ENCODE assay signal across 1 cellular context in the genomic region with DNA sequence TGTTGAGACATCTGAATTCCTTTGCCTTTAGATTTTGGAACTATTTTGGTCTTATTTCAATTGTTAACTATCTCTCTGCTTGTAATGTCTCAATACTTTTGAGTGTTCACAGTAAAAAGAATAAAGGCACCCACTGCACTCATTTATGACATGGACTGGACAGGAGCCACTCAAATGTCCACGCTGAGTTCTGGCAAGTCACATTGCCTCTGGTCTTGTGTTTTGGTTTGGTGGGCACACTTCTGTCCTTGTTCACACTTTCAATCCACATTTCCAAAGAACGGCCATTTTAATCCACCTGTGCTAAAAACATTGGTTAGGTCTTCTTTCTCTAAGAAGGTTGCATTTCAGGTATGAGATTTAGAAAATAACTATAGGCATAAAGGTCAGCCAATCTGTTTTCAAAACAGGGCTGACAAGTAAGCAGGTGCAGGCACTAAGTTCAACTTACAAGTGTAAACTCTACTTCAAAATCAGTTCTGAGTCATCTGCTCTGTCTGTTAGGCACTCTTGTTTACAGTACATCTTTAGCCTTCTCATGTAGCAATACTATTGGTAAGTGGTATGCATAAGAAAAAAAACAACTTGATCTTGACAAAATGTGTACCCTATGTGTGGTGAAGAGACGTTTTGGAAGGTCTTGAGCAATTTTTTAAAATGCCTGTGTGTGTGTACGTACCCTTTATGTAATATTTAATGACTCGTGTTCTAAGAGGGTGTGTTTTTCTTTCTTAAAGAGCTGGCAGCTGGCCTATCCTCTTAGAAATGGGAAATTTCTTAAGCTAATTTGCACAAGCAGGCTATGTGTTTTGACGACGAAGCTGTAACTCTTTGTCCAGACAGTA.
A peak's percentile ranks its signal among the peaks of the same experiment; 100 is the strongest.
TF ChIP-seq lines count a peak whose summit lies in the region.

No MANE protein-coding gene starts in this region.

TF ChIP-seq in HepG2, 621 proteins besides CTCF, POLR2A, EP300 and RAD21 (continued from another document and continues in another):
- TF ChIP-seq, protein P1, sequence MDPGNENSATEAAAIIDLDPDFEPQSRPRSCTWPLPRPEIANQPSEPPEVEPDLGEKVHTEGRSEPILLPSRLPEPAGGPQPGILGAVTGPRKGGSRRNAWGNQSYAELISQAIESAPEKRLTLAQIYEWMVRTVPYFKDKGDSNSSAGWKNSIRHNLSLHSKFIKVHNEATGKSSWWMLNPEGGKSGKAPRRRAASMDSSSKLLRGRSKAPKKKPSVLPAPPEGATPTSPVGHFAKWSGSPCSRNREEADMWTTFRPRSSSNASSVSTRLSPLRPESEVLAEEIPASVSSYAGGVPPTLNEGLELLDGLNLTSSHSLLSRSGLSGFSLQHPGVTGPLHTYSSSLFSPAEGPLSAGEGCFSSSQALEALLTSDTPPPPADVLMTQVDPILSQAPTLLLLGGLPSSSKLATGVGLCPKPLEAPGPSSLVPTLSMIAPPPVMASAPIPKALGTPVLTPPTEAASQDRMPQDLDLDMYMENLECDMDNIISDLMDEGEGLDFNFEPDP (CRISPR knock-in tag; conservative IDR thresholded peaks at IDR 0.05) = no peak
- TF ChIP-seq ZNF432 (CRISPR knock-in tag; IDR thresholded peaks at IDR 0.05; ENCODE audit: borderline replicate concordance) = no peak
- TF ChIP-seq ELF3 (CRISPR knock-in tag; IDR thresholded peaks at IDR 0.05) = no peak
- TF ChIP-seq REPIN1 (CRISPR knock-in tag; IDR thresholded peaks at IDR 0.05; ENCODE audit: borderline replicate concordance, low read depth) = no peak
- TF ChIP-seq, protein P2, sequence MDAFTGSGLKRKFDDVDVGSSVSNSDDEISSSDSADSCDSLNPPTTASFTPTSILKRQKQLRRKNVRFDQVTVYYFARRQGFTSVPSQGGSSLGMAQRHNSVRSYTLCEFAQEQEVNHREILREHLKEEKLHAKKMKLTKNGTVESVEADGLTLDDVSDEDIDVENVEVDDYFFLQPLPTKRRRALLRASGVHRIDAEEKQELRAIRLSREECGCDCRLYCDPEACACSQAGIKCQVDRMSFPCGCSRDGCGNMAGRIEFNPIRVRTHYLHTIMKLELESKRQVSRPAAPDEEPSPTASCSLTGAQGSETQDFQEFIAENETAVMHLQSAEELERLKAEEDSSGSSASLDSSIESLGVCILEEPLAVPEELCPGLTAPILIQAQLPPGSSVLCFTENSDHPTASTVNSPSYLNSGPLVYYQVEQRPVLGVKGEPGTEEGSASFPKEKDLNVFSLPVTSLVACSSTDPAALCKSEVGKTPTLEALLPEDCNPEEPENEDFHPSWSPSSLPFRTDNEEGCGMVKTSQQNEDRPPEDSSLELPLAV (CRISPR knock-in tag; conservative IDR thresholded peaks at IDR 0.05; ENCODE audit: low read depth) = no peak
- TF ChIP-seq, protein P3, sequence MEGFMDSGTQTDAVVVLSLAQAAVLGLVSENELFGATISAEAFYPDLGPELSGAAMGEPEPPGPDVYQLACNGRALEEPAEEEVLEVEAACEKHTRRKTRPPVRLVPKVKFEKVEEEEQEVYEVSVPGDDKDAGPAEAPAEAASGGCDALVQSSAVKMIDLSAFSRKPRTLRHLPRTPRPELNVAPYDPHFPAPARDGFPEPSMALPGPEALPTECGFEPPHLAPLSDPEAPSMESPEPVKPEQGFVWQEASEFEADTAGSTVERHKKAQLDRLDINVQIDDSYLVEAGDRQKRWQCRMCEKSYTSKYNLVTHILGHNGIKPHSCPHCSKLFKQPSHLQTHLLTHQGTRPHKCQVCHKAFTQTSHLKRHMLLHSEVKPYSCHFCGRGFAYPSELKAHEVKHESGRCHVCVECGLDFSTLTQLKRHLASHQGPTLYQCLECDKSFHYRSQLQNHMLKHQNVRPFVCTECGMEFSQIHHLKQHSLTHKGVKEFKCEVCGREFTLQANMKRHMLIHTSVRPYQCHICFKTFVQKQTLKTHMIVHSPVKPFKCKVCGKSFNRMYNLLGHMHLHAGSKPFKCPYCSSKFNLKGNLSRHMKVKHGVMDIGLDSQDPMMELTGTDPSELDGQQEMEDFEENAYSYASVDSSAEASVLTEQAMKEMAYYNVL (CRISPR knock-in tag; IDR thresholded peaks at IDR 0.05; ENCODE audit: borderline replicate concordance) = no peak
- TF ChIP-seq ZNF83 (CRISPR knock-in tag; IDR thresholded peaks at IDR 0.05; ENCODE audit: borderline replicate concordance) = no peak
- TF ChIP-seq MAF1 (CRISPR knock-in tag; IDR thresholded peaks at IDR 0.05; ENCODE audit: borderline replicate concordance) = no peak
- TF ChIP-seq SATB2 (CRISPR knock-in tag; IDR thresholded peaks at IDR 0.05) = no peak
- TF ChIP-seq, protein P4, sequence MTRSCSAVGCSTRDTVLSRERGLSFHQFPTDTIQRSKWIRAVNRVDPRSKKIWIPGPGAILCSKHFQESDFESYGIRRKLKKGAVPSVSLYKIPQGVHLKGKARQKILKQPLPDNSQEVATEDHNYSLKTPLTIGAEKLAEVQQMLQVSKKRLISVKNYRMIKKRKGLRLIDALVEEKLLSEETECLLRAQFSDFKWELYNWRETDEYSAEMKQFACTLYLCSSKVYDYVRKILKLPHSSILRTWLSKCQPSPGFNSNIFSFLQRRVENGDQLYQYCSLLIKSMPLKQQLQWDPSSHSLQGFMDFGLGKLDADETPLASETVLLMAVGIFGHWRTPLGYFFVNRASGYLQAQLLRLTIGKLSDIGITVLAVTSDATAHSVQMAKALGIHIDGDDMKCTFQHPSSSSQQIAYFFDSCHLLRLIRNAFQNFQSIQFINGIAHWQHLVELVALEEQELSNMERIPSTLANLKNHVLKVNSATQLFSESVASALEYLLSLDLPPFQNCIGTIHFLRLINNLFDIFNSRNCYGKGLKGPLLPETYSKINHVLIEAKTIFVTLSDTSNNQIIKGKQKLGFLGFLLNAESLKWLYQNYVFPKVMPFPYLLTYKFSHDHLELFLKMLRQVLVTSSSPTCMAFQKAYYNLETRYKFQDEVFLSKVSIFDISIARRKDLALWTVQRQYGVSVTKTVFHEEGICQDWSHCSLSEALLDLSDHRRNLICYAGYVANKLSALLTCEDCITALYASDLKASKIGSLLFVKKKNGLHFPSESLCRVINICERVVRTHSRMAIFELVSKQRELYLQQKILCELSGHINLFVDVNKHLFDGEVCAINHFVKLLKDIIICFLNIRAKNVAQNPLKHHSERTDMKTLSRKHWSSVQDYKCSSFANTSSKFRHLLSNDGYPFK (CRISPR knock-in tag; IDR thresholded peaks at IDR 0.05; ENCODE audit: borderline replicate concordance) = no peak
- TF ChIP-seq ZNF788 (CRISPR knock-in tag; IDR thresholded peaks at IDR 0.05; ENCODE audit: borderline replicate concordance) = no peak
- no peak for TF ChIP-seq SMARCE1 (IDR thresholded peaks at IDR 0.05; ENCODE audit: borderline replicate concordance)
- TF ChIP-seq, protein P5, sequence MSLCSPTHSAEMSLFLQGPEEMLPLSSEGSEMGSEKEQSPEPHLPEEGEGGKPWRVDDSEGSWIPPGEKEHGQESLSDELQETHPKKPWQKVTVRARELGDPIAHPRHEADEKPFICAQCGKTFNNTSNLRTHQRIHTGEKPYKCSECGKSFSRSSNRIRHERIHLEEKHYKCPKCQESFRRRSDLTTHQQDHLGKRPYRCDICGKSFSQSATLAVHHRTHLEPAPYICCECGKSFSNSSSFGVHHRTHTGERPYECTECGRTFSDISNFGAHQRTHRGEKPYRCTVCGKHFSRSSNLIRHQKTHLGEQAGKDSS (CRISPR knock-in tag; IDR thresholded peaks at IDR 0.05; ENCODE audit: borderline replicate concordance, low read depth) = no peak
- TF ChIP-seq BCL6 (CRISPR knock-in tag; IDR thresholded peaks at IDR 0.05) = peak; percentile 85; the same call in 1 of the 2 replicates
- TF ChIP-seq FOXP1 (IDR thresholded peaks at IDR 0.05) = no peak
- peak; percentile 92 for TF ChIP-seq FOXP1 (CRISPR knock-in tag; IDR thresholded peaks at IDR 0.05)
- peak; percentile 27; the same call in 1 of the 2 replicates for TF ChIP-seq NR2F6 (IDR thresholded peaks at IDR 0.05)
- no peak for TF ChIP-seq NR2F6 (CRISPR knock-in tag; IDR thresholded peaks at IDR 0.05)
- no peak for TF ChIP-seq ZNF775 (CRISPR knock-in tag; IDR thresholded peaks at IDR 0.05; ENCODE audit: borderline replicate concordance)
- peak; percentile 55 for TF ChIP-seq TEAD3 (CRISPR knock-in tag; optimal IDR thresholded peaks at IDR 0.05; ENCODE audit: borderline replicate concordance)
- no peak for TF ChIP-seq ASH2L (IDR thresholded peaks at IDR 0.05; ENCODE audit: insufficient read length, low read depth, low read length)
- no peak for TF ChIP-seq ZNF253 (CRISPR knock-in tag; IDR thresholded peaks at IDR 0.05; ENCODE audit: borderline replicate concordance)
- peak; percentile 58 for TF ChIP-seq TCF7 (IDR thresholded peaks at IDR 0.05; ENCODE audit: low read depth)
- TF ChIP-seq ZBTB3 (CRISPR knock-in tag; IDR thresholded peaks at IDR 0.05; ENCODE audit: borderline replicate concordance, low read depth) = no peak
- TF ChIP-seq, protein P6, sequence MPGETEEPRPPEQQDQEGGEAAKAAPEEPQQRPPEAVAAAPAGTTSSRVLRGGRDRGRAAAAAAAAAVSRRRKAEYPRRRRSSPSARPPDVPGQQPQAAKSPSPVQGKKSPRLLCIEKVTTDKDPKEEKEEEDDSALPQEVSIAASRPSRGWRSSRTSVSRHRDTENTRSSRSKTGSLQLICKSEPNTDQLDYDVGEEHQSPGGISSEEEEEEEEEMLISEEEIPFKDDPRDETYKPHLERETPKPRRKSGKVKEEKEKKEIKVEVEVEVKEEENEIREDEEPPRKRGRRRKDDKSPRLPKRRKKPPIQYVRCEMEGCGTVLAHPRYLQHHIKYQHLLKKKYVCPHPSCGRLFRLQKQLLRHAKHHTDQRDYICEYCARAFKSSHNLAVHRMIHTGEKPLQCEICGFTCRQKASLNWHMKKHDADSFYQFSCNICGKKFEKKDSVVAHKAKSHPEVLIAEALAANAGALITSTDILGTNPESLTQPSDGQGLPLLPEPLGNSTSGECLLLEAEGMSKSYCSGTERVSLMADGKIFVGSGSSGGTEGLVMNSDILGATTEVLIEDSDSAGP (CRISPR knock-in tag; IDR thresholded peaks at IDR 0.05; ENCODE audit: borderline replicate concordance) = no peak
- TF ChIP-seq, protein P7, sequence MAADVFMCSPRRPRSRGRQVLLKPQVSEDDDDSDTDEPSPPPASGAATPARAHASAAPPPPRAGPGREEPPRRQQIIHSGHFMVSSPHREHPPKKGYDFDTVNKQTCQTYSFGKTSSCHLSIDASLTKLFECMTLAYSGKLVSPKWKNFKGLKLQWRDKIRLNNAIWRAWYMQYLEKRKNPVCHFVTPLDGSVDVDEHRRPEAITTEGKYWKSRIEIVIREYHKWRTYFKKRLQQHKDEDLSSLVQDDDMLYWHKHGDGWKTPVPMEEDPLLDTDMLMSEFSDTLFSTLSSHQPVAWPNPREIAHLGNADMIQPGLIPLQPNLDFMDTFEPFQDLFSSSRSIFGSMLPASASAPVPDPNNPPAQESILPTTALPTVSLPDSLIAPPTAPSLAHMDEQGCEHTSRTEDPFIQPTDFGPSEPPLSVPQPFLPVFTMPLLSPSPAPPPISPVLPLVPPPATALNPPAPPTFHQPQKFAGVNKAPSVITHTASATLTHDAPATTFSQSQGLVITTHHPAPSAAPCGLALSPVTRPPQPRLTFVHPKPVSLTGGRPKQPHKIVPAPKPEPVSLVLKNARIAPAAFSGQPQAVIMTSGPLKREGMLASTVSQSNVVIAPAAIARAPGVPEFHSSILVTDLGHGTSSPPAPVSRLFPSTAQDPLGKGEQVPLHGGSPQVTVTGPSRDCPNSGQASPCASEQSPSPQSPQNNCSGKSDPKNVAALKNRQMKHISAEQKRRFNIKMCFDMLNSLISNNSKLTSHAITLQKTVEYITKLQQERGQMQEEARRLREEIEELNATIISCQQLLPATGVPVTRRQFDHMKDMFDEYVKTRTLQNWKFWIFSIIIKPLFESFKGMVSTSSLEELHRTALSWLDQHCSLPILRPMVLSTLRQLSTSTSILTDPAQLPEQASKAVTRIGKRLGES (CRISPR knock-in tag; IDR thresholded peaks at IDR 0.05; ENCODE audit: borderline replicate concordance) = no peak
- no peak for TF ChIP-seq TBX3 (IDR thresholded peaks at IDR 0.05; ENCODE audit: borderline replicate concordance)
- no peak for TF ChIP-seq ZNF766 (CRISPR knock-in tag; IDR thresholded peaks at IDR 0.05; ENCODE audit: borderline replicate concordance)
- TF ChIP-seq RBM39 (IDR thresholded peaks at IDR 0.05; ENCODE audit: low read depth, low read length, poor library complexity, severe bottlenecking) = no peak
- TF ChIP-seq ZNF577 (CRISPR knock-in tag; IDR thresholded peaks at IDR 0.05; ENCODE audit: borderline replicate concordance, low read depth) = no peak
- TF ChIP-seq PPARG (CRISPR knock-in tag; conservative IDR thresholded peaks at IDR 0.05) = no peak
- TF ChIP-seq ZSCAN30 (CRISPR knock-in tag; IDR thresholded peaks at IDR 0.05) = no peak
- TF ChIP-seq DNMT1 (CRISPR knock-in tag; IDR thresholded peaks at IDR 0.05) = no peak
- TF ChIP-seq, protein P8, sequence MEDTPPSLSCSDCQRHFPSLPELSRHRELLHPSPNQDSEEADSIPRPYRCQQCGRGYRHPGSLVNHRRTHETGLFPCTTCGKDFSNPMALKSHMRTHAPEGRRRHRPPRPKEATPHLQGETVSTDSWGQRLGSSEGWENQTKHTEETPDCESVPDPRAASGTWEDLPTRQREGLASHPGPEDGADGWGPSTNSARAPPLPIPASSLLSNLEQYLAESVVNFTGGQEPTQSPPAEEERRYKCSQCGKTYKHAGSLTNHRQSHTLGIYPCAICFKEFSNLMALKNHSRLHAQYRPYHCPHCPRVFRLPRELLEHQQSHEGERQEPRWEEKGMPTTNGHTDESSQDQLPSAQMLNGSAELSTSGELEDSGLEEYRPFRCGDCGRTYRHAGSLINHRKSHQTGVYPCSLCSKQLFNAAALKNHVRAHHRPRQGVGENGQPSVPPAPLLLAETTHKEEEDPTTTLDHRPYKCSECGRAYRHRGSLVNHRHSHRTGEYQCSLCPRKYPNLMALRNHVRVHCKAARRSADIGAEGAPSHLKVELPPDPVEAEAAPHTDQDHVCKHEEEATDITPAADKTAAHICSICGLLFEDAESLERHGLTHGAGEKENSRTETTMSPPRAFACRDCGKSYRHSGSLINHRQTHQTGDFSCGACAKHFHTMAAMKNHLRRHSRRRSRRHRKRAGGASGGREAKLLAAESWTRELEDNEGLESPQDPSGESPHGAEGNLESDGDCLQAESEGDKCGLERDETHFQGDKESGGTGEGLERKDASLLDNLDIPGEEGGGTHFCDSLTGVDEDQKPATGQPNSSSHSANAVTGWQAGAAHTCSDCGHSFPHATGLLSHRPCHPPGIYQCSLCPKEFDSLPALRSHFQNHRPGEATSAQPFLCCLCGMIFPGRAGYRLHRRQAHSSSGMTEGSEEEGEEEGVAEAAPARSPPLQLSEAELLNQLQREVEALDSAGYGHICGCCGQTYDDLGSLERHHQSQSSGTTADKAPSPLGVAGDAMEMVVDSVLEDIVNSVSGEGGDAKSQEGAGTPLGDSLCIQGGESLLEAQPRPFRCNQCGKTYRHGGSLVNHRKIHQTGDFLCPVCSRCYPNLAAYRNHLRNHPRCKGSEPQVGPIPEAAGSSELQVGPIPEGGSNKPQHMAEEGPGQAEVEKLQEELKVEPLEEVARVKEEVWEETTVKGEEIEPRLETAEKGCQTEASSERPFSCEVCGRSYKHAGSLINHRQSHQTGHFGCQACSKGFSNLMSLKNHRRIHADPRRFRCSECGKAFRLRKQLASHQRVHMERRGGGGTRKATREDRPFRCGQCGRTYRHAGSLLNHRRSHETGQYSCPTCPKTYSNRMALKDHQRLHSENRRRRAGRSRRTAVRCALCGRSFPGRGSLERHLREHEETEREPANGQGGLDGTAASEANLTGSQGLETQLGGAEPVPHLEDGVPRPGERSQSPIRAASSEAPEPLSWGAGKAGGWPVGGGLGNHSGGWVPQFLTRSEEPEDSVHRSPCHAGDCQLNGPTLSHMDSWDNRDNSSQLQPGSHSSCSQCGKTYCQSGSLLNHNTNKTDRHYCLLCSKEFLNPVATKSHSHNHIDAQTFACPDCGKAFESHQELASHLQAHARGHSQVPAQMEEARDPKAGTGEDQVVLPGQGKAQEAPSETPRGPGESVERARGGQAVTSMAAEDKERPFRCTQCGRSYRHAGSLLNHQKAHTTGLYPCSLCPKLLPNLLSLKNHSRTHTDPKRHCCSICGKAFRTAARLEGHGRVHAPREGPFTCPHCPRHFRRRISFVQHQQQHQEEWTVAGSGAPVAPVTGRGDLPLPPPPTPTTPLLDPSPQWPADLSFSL (CRISPR knock-in tag; IDR thresholded peaks at IDR 0.05) = no peak
- TF ChIP-seq PHF5A (CRISPR knock-in tag; IDR thresholded peaks at IDR 0.05; ENCODE audit: low read depth, unreplicated experiment) = no peak
- TF ChIP-seq BORCS8-MEF2B (CRISPR knock-in tag; IDR thresholded peaks at IDR 0.05) = no peak
